Comparison of ENCODE assay signal across 1 cellular context in genomic region chr2:10863047-10863446, GRCh38.
TF ChIP-seq lines count a peak whose summit lies in the region.

No MANE protein-coding gene starts in this region.

TF ChIP-seq in GM12878, 131 proteins besides CTCF, POLR2A, EP300 and RAD21:
- no peak for TF ChIP-seq PML (IDR thresholded peaks at IDR 0.05; ENCODE audit: low read length)
- TF ChIP-seq SIX5 (IDR thresholded peaks at IDR 0.05; ENCODE audit: low read depth, low read length, severe bottlenecking): no peak
- TF ChIP-seq, protein P1, sequence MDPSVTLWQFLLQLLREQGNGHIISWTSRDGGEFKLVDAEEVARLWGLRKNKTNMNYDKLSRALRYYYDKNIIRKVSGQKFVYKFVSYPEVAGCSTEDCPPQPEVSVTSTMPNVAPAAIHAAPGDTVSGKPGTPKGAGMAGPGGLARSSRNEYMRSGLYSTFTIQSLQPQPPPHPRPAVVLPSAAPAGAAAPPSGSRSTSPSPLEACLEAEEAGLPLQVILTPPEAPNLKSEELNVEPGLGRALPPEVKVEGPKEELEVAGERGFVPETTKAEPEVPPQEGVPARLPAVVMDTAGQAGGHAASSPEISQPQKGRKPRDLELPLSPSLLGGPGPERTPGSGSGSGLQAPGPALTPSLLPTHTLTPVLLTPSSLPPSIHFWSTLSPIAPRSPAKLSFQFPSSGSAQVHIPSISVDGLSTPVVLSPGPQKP (IDR thresholded peaks at IDR 0.05; ENCODE audit: low read depth, low read length): no peak
- no peak for TF ChIP-seq RAD51 (IDR thresholded peaks at IDR 0.05)
- TF ChIP-seq CBX3 (IDR thresholded peaks at IDR 0.05; ENCODE audit: borderline replicate concordance, low read depth): no peak
- TF ChIP-seq CHD2 (IDR thresholded peaks at IDR 0.05; ENCODE audit: borderline replicate concordance, low read depth, low read length): no peak
- no peak for TF ChIP-seq RBBP5 (conservative IDR thresholded peaks at IDR 0.05)
- TF ChIP-seq ZNF622 (IDR thresholded peaks at IDR 0.05): no peak
- no peak for TF ChIP-seq CEBPB (IDR thresholded peaks at IDR 0.05; ENCODE audit: borderline replicate concordance in 1 of 2, low read depth in 2 of 2, low read length in 2 of 2)
- TF ChIP-seq JUNB (IDR thresholded peaks at IDR 0.05): no peak
- TF ChIP-seq ZBED1 (IDR thresholded peaks at IDR 0.05; ENCODE audit: borderline replicate concordance): no peak
- no peak for TF ChIP-seq FOXM1 (IDR thresholded peaks at IDR 0.05; ENCODE audit: low read depth, low read length)
- no peak for TF ChIP-seq SIN3A (IDR thresholded peaks at IDR 0.05; ENCODE audit: low read depth, low read length)
- TF ChIP-seq GABPA (IDR thresholded peaks at IDR 0.05; ENCODE audit: low read depth): no peak
- TF ChIP-seq NRF1 (conservative IDR thresholded peaks at IDR 0.05; ENCODE audit: low read depth, low read length): no peak
- no peak for TF ChIP-seq LARP7 (IDR thresholded peaks at IDR 0.05)
